Comparison of ENCODE assay signal across 21 cellular contexts in genomic region chrX:35115205-35115604, GRCh38.
DNase-seq lines count a peak whose midpoint lies in the region; ATAC-seq lines count a peak whose summit lies in the region.
"Had no signal": no experiment of that assay in that cellular context is flagged by ENCODE, and none has a peak within 500 bp of the region (broad histone marks: within the 10 kb centered on the region; RNA-seq: fewer than 3 reads in every experiment).

No MANE protein-coding gene starts in this region.

- ATAC-seq in HG02759 (IDR thresholded peaks at IDR 0.05; ENCODE audit: unreplicated experiment) (no peak), HG02981 (IDR thresholded peaks at IDR 0.05; ENCODE audit: unreplicated experiment) (no peak), HG02798 (IDR thresholded peaks at IDR 0.05; ENCODE audit: poor library complexity, unreplicated experiment) (no peak)
- ATAC-seq: esophagus mucosa had no signal

- DNase-seq in EL: peak; percentile 67
- DNase-seq in amniotic stem cell (lab: John Stamatoyannopoulos, UW): peak; percentile 3
- peak; percentile 87 for DNase-seq in fibroblast of peridontal ligament (ENCODE audit: extremely low read depth)
- peak; percentile 19 for DNase-seq in renal cortical epithelial cell (ENCODE audit: low read depth)
- DNase-seq in NCI-H146 (lab: John Stamatoyannopoulos, UW): no peak
- DNase-seq: activated CD4-positive, alpha-beta T cell treated with anti-CD3 and anti-CD28 coated beads, Interleukin-2, amount 10 ng/mL, durations not matched to agents 7 days and 5 days; activated naive CD4-positive, alpha-beta T cell; aorta; DMS 273 treated with DMSO at 0.1 percent for 48 hours; dorsolateral prefrontal cortex; hippocampal formation; kidney glomerular epithelial cell; NCI-H187; RPMI8226; spleen; stimulated activated CD8-positive, alpha-beta memory T cell treated with anti-CD3 and anti-CD28 coated beads, Interleukin-4, amount 100 ng/mL, for 48 hours; SW 1271 had no signal
